ENCODE assay signal across 1 cellular context in genomic region chr22:26565181-26565580, GRCh38.
TF ChIP-seq lines count a peak whose summit lies in the region.

No MANE protein-coding gene starts in this region.

TF ChIP-seq in HCT116, 20 proteins besides CTCF, POLR2A, EP300 and RAD21 (continued from another document):
- TF ChIP-seq ELF1 (IDR thresholded peaks at IDR 0.05; ENCODE audit: borderline replicate concordance, low read depth) (no peak), SP1 (IDR thresholded peaks at IDR 0.05; ENCODE audit: low read depth) (no peak), EZH2 (IDR thresholded peaks at IDR 0.05) (no peak), REST (IDR thresholded peaks at IDR 0.05; ENCODE audit: low read depth) (no peak), SIN3A (IDR thresholded peaks at IDR 0.05; ENCODE audit: low read depth) (no peak), TCF7L2 (IDR thresholded peaks at IDR 0.05; ENCODE audit: borderline replicate concordance, extremely low read depth, insufficient read depth, insufficient read length) (no peak), ZFX (IDR thresholded peaks at IDR 0.05) (no peak), ATF3 (IDR thresholded peaks at IDR 0.05) (no peak), JUND (IDR thresholded peaks at IDR 0.05) (no peak), CEBPB (IDR thresholded peaks at IDR 0.05; ENCODE audit: low read depth) (no peak), ZBTB33 (IDR thresholded peaks at IDR 0.05; ENCODE audit: extremely low read depth, insufficient replicate concordance, low read length) (no peak)
